14 cellular contexts compared by ENCODE assay signal in the genomic region with DNA sequence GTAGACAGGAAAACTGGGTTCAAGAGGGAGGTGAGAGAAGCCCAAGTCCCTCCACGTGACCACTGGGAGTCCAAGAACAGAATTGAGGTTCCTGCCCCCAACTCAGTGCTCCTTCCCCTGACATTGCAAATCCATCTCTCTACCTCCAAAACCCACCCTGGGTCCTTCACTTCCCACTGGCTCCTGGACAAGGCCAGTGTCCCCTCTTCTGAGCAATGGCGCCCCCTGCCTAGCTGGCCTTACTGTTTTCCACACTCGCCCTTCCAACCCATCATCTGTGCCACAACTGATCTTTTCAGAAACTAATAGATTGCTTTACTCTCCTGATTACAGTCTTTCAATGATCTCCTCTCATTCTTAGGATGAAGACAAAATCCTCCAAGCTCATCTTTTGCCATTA.
DNase-seq lines count a peak whose midpoint lies in the region; ATAC-seq and TF ChIP-seq lines count a peak whose summit lies in the region.
"Had no signal": no experiment of that assay in that cellular context is flagged by ENCODE, and none has a peak within 500 bp of the region (broad histone marks: within the 10 kb centered on the region; RNA-seq: fewer than 3 reads in every experiment).

No MANE protein-coding gene starts in this region.

- H3K4me1 Mint-ChIP-seq in stimulated activated naive B cell treated with anti-CD40 and anti-IgM and Interleukin-4, amounts not matched to agents 10 μg/mL and 1 μg/mL and 100 μg/mL, for 72 hours = no peaks in the 10 kb centered on the region
- no peaks in the 10 kb centered on the region for H3K4me1 Mint-ChIP-seq in activated T-cell treated with anti-CD3 and anti-CD28 coated beads, Interleukin-2, amount 50 U/mL, for 4 hours (ENCODE audit: low read depth)
- H3K4me1 Mint-ChIP-seq: memory B cell had no signal

- no peak overlapping the region for H3K4me3 ChIP-seq in GM12864 (ENCODE audit: low read depth, low read length)
- no peak overlapping the region for H3K4me3 ChIP-seq in astrocyte of the spinal cord (ENCODE audit: low read depth, low read length)
- H3K4me3 ChIP-seq in lung = no peak overlapping the region

- no peak overlapping the region for H3K27ac Mint-ChIP-seq in stimulated activated naive B cell treated with anti-CD40 and anti-IgM and Interleukin-4, amounts not matched to agents 10 μg/mL and 1 μg/mL and 100 μg/mL, for 72 hours
- H3K27ac Mint-ChIP-seq: memory B cell had no signal

- peaks cover 0 to under 1% of the 10 kb centered on the region in 2 donors for H3K9me3 Mint-ChIP-seq in stimulated activated naive B cell treated with anti-CD40 and anti-IgM and Interleukin-4, amounts not matched to agents 10 μg/mL and 1 μg/mL and 100 μg/mL, for 72 hours
- H3K9me3 Mint-ChIP-seq in activated T-cell treated with anti-CD3 and anti-CD28 coated beads, Interleukin-2, amount 50 U/mL, for 4 hours = no peaks in the 10 kb centered on the region

- ATAC-seq in lung (ENCODE audit: insufficient read depth, low FRiP score) = no peak
- ATAC-seq in stimulated activated naive B cell treated with anti-CD40 and anti-IgM and Interleukin-4, amounts not matched to agents 10 μg/mL and 1 μg/mL and 100 μg/mL, for 72 hours (replicated peaks) = no peak
- ATAC-seq in HG02610 (IDR thresholded peaks at IDR 0.05; ENCODE audit: unreplicated experiment) = no peak
- no peak for ATAC-seq in activated T-cell treated with anti-CD3 and anti-CD28 coated beads, Interleukin-2, amount 50 U/mL, for 4 hours

- H3K4me1 ChIP-seq in lung (ENCODE audit: control insufficient read depth in 2 of 2, insufficient read depth in 2 of 2, low read length in 2 of 2) = no peaks in the 10 kb centered on the region

- DNase-seq in NCI-H146 (lab: John Stamatoyannopoulos, UW) (peak; percentile 21), NCI-H146 treated with DMSO at 0.1 percent for 48 hours (lab: John Stamatoyannopoulos, UW; ENCODE audit: unreplicated experiment) (no peak), GM12864 (ENCODE audit: low read depth) (no peak), astrocyte of the spinal cord (ENCODE audit: low read depth, low spot score) (no peak), lung (ENCODE audit: low spot score) (no peak)
- no peak for DNase-seq in stimulated activated naive B cell treated with anti-CD40 and anti-IgM and Interleukin-4, amounts not matched to agents 10 μg/mL and 1 μg/mL and 100 μg/mL, for 72 hours
- DNase-seq in activated T-cell treated with anti-CD3 and anti-CD28 coated beads, Interleukin-2, amount 50 U/mL, for 4 hours = no peak
- DNase-seq: 8988T; activated CD4-positive, alpha-beta T cell treated with anti-CD3 and anti-CD28 coated beads for 1 hour; DMS53; NCI-H510A had no signal

- no peaks in the 10 kb centered on the region for H3K9me3 ChIP-seq in lung (ENCODE audit: control insufficient read depth in 2 of 2, insufficient read depth in 1 of 2, low read length in 1 of 2)

- in situ Hi-C loops in astrocyte of the spinal cord (cut with HindIII; ENCODE audit: low sequenced_read_pairs) = no loop called here

- H3K36me3 ChIP-seq in lung (ENCODE audit: control insufficient read depth in 2 of 2, insufficient read depth in 2 of 2, low read length in 2 of 2) = no peaks in the 10 kb centered on the region

- no peaks in the 10 kb centered on the region for H3K36me3 Mint-ChIP-seq in stimulated activated naive B cell treated with anti-CD40 and anti-IgM and Interleukin-4, amounts not matched to agents 10 μg/mL and 1 μg/mL and 100 μg/mL, for 72 hours
- no peaks in the 10 kb centered on the region for H3K36me3 Mint-ChIP-seq in activated T-cell treated with anti-CD3 and anti-CD28 coated beads, Interleukin-2, amount 50 U/mL, for 4 hours (ENCODE audit: insufficient read depth)
- H3K36me3 Mint-ChIP-seq: memory B cell had no signal

- WGBS in lung, 2 donors = 76 to 89% methylated on average over 3 of the region's 3 CpGs

- H3K4me3 Mint-ChIP-seq in stimulated activated naive B cell treated with anti-CD40 and anti-IgM and Interleukin-4, amounts not matched to agents 10 μg/mL and 1 μg/mL and 100 μg/mL, for 72 hours = no peak overlapping the region
- no peak overlapping the region for H3K4me3 Mint-ChIP-seq in activated T-cell treated with anti-CD3 and anti-CD28 coated beads, Interleukin-2, amount 50 U/mL, for 4 hours
- H3K4me3 Mint-ChIP-seq: memory B cell had no signal

- peaks cover 39 to 40% of the 10 kb centered on the region in 2 donors for H3K27me3 Mint-ChIP-seq in stimulated activated naive B cell treated with anti-CD40 and anti-IgM and Interleukin-4, amounts not matched to agents 10 μg/mL and 1 μg/mL and 100 μg/mL, for 72 hours
- peaks cover 35% of the 10 kb centered on the region for H3K27me3 Mint-ChIP-seq in activated T-cell treated with anti-CD3 and anti-CD28 coated beads, Interleukin-2, amount 50 U/mL, for 4 hours (ENCODE audit: low read depth)

- no peak overlapping the region for H3K27ac ChIP-seq in lung (ENCODE audit: low read depth in 1 of 2, low read length in 1 of 2)
- H3K27ac ChIP-seq: HL-60 had no signal

- TF ChIP-seq CTCF in GM12864 (IDR thresholded peaks at IDR 0.05; ENCODE audit: low read depth, low read length, missing control alignments) = peak; percentile 24
- TF ChIP-seq CTCF in astrocyte of the spinal cord (IDR thresholded peaks at IDR 0.05; ENCODE audit: low read depth, low read length) = peak; percentile 23
- peak; percentile 14 for TF ChIP-seq CTCF in lung (IDR thresholded peaks at IDR 0.05; ENCODE audit: control extremely low read depth, extremely low read depth)

- no peaks in the 10 kb centered on the region for H3K27me3 ChIP-seq in lung (ENCODE audit: control insufficient read depth, insufficient read depth)
